ENCODE assay signal across 12 cellular contexts in the genomic region with DNA sequence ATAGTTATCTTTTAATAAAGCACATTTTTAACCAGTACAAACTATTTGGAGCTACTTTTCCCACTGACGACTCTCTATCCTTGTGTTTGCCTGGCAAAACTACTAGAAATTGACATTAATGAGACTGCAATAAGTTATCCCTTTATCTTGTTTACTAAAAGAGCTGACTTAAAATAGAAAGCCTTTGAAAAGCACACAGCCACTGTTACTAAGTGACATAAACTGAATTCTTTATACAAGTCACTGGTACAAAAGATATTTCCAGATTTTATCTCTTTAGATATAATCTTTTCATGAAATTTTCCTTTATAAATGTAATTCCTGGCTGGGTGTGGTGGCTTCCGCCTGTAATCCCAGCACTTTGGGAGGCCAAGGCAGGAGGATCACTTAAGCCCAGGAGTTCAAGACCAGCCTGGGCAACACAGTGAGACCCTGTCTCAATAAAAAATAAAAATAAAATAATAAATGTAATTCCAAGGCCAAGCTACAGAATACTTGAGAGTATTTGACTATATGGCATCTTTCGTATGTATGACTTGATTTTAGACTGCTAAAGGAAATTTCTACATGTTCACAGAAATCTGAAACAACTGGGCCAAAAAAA. TPM values are rescaled to one million over a fixed set of nuclear protein-coding genes. Genes with fewer than 3 reads are reported as not detected.
DNase-seq lines count a peak whose midpoint lies in the region; ATAC-seq and TF ChIP-seq lines count a peak whose summit lies in the region.
"Had no signal": no experiment of that assay in that cellular context is flagged by ENCODE, and none has a peak within 500 bp of the region (broad histone marks: within the 10 kb centered on the region; RNA-seq: fewer than 3 reads in every experiment).

No MANE protein-coding gene starts in this region.

- no peaks in the 10 kb centered on the region for H3K9me3 Mint-ChIP-seq in T-helper 1 cell treated with Interleukin-12 subunit alpha and Interleukin-12 subunit beta and Interleukin-4 antibody, amounts not matched to agents 30 μg/mL and 1 μg/mL, for 36 hours
- H3K9me3 Mint-ChIP-seq in osteocyte (ENCODE audit: unreplicated experiment): no peaks in the 10 kb centered on the region
- H3K9me3 Mint-ChIP-seq: activated naive CD4-positive, alpha-beta T cell treated with anti-CD3 and anti-CD28 coated beads, Interleukin-2, amount 10 ng/mL, durations not matched to agents 7 days and 5 days had no signal

- no peak overlapping the region for H3K4me3 ChIP-seq in HL-60 (replicated peaks; ENCODE audit: insufficient read depth, low read length)
- H3K4me3 ChIP-seq in body of pancreas: no peak overlapping the region
- H3K4me3 ChIP-seq: tibial nerve had no signal

- peak; percentile 56 for ATAC-seq in body of pancreas
- no peak for ATAC-seq in GM18858 (IDR thresholded peaks at IDR 0.05; ENCODE audit: unreplicated experiment)

- peak overlapping the region; percentile 32 for H3K4me3 Mint-ChIP-seq in T-helper 1 cell treated with Interleukin-12 subunit alpha and Interleukin-12 subunit beta and Interleukin-4 antibody, amounts not matched to agents 30 μg/mL and 1 μg/mL, for 36 hours
- no peak overlapping the region for H3K4me3 Mint-ChIP-seq in osteocyte (ENCODE audit: unreplicated experiment)
- H3K4me3 Mint-ChIP-seq: activated naive CD4-positive, alpha-beta T cell treated with anti-CD3 and anti-CD28 coated beads, Interleukin-2, amount 10 ng/mL, durations not matched to agents 7 days and 5 days had no signal

- H3K27me3 ChIP-seq in HL-60 (ENCODE audit: insufficient read depth, poor library complexity, severe bottlenecking): no peaks in the 10 kb centered on the region
- H3K27me3 ChIP-seq in body of pancreas: no peaks in the 10 kb centered on the region
- H3K27me3 ChIP-seq: tibial nerve had no signal

- no peaks in the 10 kb centered on the region for H3K9me3 ChIP-seq in body of pancreas
- H3K9me3 ChIP-seq: tibial nerve had no signal

- peak overlapping the region; percentile 85 for H3K27ac Mint-ChIP-seq in T-helper 1 cell treated with Interleukin-12 subunit alpha and Interleukin-12 subunit beta and Interleukin-4 antibody, amounts not matched to agents 30 μg/mL and 1 μg/mL, for 36 hours
- H3K27ac Mint-ChIP-seq in osteocyte (ENCODE audit: unreplicated experiment): peak overlapping the region; percentile 27
- H3K27ac Mint-ChIP-seq: activated naive CD4-positive, alpha-beta T cell treated with anti-CD3 and anti-CD28 coated beads, Interleukin-2, amount 10 ng/mL, durations not matched to agents 7 days and 5 days had no signal

- peaks cover 52% of the 10 kb centered on the region for H3K4me1 ChIP-seq in body of pancreas

- H3K36me3 ChIP-seq in body of pancreas (replicated peaks in 1 of 2; ENCODE audit: insufficient read depth in 1 of 2, low read depth in 2 of 2): no peaks in the 10 kb centered on the region
- H3K36me3 ChIP-seq: tibial nerve had no signal

- peaks cover 23% of the 10 kb centered on the region for H3K36me3 Mint-ChIP-seq in T-helper 1 cell treated with Interleukin-12 subunit alpha and Interleukin-12 subunit beta and Interleukin-4 antibody, amounts not matched to agents 30 μg/mL and 1 μg/mL, for 36 hours (ENCODE audit: low read depth)
- H3K36me3 Mint-ChIP-seq in osteocyte (ENCODE audit: unreplicated experiment): no peaks in the 10 kb centered on the region

- peaks cover 70% of the 10 kb centered on the region for H3K4me1 Mint-ChIP-seq in T-helper 1 cell treated with Interleukin-12 subunit alpha and Interleukin-12 subunit beta and Interleukin-4 antibody, amounts not matched to agents 30 μg/mL and 1 μg/mL, for 36 hours (ENCODE audit: low read depth)
- peaks cover 25% of the 10 kb centered on the region for H3K4me1 Mint-ChIP-seq in osteocyte (ENCODE audit: unreplicated experiment)

- no peak for DNase-seq in T-helper 1 cell
- no peak for DNase-seq in HL-60 (ENCODE audit: low read depth in 1 of 2, low spot score in 1 of 2)
- no peak for DNase-seq in body of pancreas
- DNase-seq in osteocyte (ENCODE audit: extremely low spot score, unreplicated experiment): no peak
- DNase-seq in NCI-H2107 treated with DMSO at 0.1 percent for 48 hours (lab: John Stamatoyannopoulos, UW; ENCODE audit: unreplicated experiment): no peak
- no peak for DNase-seq in iPS-NIHi7 (ENCODE audit: extremely low spot score)
- DNase-seq: activated naive CD4-positive, alpha-beta T cell treated with anti-CD3 and anti-CD28 coated beads, Interleukin-2, amount 10 ng/mL, durations not matched to agents 7 days and 5 days; cortex of kidney; SHP77 treated with DMSO at 0.1 percent for 48 hours had no signal

- no peak for TF ChIP-seq CTCF in HL-60 (IDR thresholded peaks at IDR 0.05; ENCODE audit: insufficient read depth, low read length)
- no peak for TF ChIP-seq CTCF in body of pancreas (IDR thresholded peaks at IDR 0.05)
- no peak for TF ChIP-seq CTCF in osteocyte (IDR thresholded peaks at IDR 0.05)

- WGBS in body of pancreas, 2 donors: 34 to 54% methylated on average over 3 of the region's 3 CpGs

- H3K27ac ChIP-seq in HL-60 (replicated peaks): peak overlapping the region; percentile 92
- H3K27ac ChIP-seq in body of pancreas: peak overlapping the region in 3 of 4 donors; percentile 36 to 84 (median 51)

- no peak for TF ChIP-seq POLR2A in body of pancreas (IDR thresholded peaks at IDR 0.05)

- intact Hi-C loops in body of pancreas (cut with DNase I): no loop called here

- no peaks in the 10 kb centered on the region for H3K27me3 Mint-ChIP-seq in T-helper 1 cell treated with Interleukin-12 subunit alpha and Interleukin-12 subunit beta and Interleukin-4 antibody, amounts not matched to agents 30 μg/mL and 1 μg/mL, for 36 hours (ENCODE audit: low read depth)
- H3K27me3 Mint-ChIP-seq in osteocyte (ENCODE audit: unreplicated experiment): no peaks in the 10 kb centered on the region
- H3K27me3 Mint-ChIP-seq: activated naive CD4-positive, alpha-beta T cell treated with anti-CD3 and anti-CD28 coated beads, Interleukin-2, amount 10 ng/mL, durations not matched to agents 7 days and 5 days had no signal

RNA-seq across cellular contexts. Expression of a gene that starts 9.5 kb away (rescaled TPM):
- 10 to 100 TPM in 1 of 2 donors, 1 to 10 TPM in 1; 4.6 to 10.1 TPM for total RNA-seq in body of pancreas
- 6.5 and 6.6 TPM in 2 replicates for total RNA-seq in osteocyte
